ENCODE assay signal across 34 cellular contexts in genomic region chr10:10198388-10198787, GRCh38.
"Had no signal": no experiment of that assay in that cellular context is flagged by ENCODE, and none has a peak within 500 bp of the region (broad histone marks: within the 10 kb centered on the region; RNA-seq: fewer than 3 reads in every experiment).

No MANE protein-coding gene starts in this region.

- H3K4me3 ChIP-seq: MG63 had no signal

- H3K4me2 ChIP-seq: KMS-11 had no signal

- H3K9ac ChIP-seq: KMS-11 had no signal

- H3K27me3 ChIP-seq: MG63 had no signal

- DNase-seq: Karpas-422, Kasumi-1, KG1, MG63, MM.1S, MV-4-11, NCI-H1048, NCI-H1092, NCI-H1092 treated with DMSO at 0.1 percent for 48 hours, NCI-H1105, NCI-H1105 treated with DMSO at 0.1 percent for 48 hours, NCI-H1417, NCI-H1417 treated with DMSO at 0.1 percent for 48 hours, NCI-H1436, NCI-H1436 treated with DMSO at 0.1 percent for 48 hours, NCI-H146, NCI-H1694, NCI-H1694 treated with DMSO at 0.1 percent for 48 hours, NCI-H187, NCI-H187 treated with DMSO at 0.1 percent for 48 hours, NCI-H1930, NCI-H2029, NCI-H2029 treated with DMSO at 0.1 percent for 48 hours, NCI-H2081, NCI-H2081 treated with DMSO at 0.1 percent for 48 hours, NCI-H2107, NCI-H2171, NCI-H2171 treated with DMSO at 0.1 percent for 48 hours, NCI-H2227 treated with DMSO at 0.1 percent for 48 hours, NCI-H226, NCI-H345, NCI-H446, NCI-H446 treated with DMSO at 0.1 percent for 48 hours had no signal

- H3K36me3 ChIP-seq: MG63 had no signal

- H3K9me3 ChIP-seq: MG63 had no signal

- H3K27ac ChIP-seq: KMS-11 had no signal
